ENCODE assay signal across 20 cellular contexts in genomic region chr18:37654711-37655369, GRCh38.
A peak's percentile ranks its signal among the peaks of the same experiment; 100 is the strongest.
DNase-seq lines count a peak whose midpoint lies in the region; ATAC-seq and TF ChIP-seq lines count a peak whose summit lies in the region.
"Had no signal": no experiment of that assay in that cellular context is flagged by ENCODE, and none has a peak within 500 bp of the region (broad histone marks: within the 10 kb centered on the region; RNA-seq: fewer than 3 reads in every experiment).

No MANE protein-coding gene starts in this region.

- no peaks in the 10 kb centered on the region for H3K4me1 Mint-ChIP-seq in activated CD4-positive, alpha-beta T cell treated with anti-CD3 and anti-CD28 coated beads, Interleukin-2, amount 10 ng/mL, durations not matched to agents 24 days and 14 days
- H3K4me1 Mint-ChIP-seq in activated CD4-positive, alpha-beta T cell treated with anti-CD3 and anti-CD28 coated beads for 36 hours: no peaks in the 10 kb centered on the region
- no peaks in the 10 kb centered on the region for H3K4me1 Mint-ChIP-seq in osteocyte (ENCODE audit: unreplicated experiment)
- peaks cover 18% of the 10 kb centered on the region for H3K4me1 Mint-ChIP-seq in GM23338
- H3K4me1 Mint-ChIP-seq: CD4-positive, CD25-positive, alpha-beta regulatory T cell had no signal

- no peak for TF ChIP-seq CTCF in osteocyte (IDR thresholded peaks at IDR 0.05)
- TF ChIP-seq CTCF in GM23338 (conservative IDR thresholded peaks at IDR 0.05; ENCODE audit: low read depth in 2 of 2): peak in 1 of 2 experiments; percentile 11; a peak in 1 of 4 replicates
- TF ChIP-seq CTCF in lower leg skin (IDR thresholded peaks at IDR 0.05): no peak

- no peak for ATAC-seq in activated CD4-positive, alpha-beta T cell treated with anti-CD3 and anti-CD28 coated beads for 36 hours
- ATAC-seq in GM23338: no peak

- H4K20me1 ChIP-seq in GM23338 (replicated peaks; ENCODE audit: insufficient read depth): no peaks in the 10 kb centered on the region

- POLR2A ChIA-PET in activated CD4-positive, alpha-beta T cell treated with anti-CD3 and anti-CD28 coated beads for 36 hours (lab: Charles Lee): no interaction called here

- H3K36me3 ChIP-seq in GM23338 (ENCODE audit: insufficient read depth): no peaks in the 10 kb centered on the region
- H3K36me3 ChIP-seq: Peyer's patch had no signal

- no peaks in the 10 kb centered on the region for H3F3A ChIP-seq in GM23338 (replicated peaks; ENCODE audit: low read depth)

- H3K4me3 Mint-ChIP-seq in activated CD4-positive, alpha-beta T cell treated with anti-CD3 and anti-CD28 coated beads, Interleukin-2, amount 10 ng/mL, durations not matched to agents 24 days and 14 days: no peak overlapping the region
- no peak overlapping the region for H3K4me3 Mint-ChIP-seq in activated CD4-positive, alpha-beta T cell treated with anti-CD3 and anti-CD28 coated beads for 36 hours
- H3K4me3 Mint-ChIP-seq in osteocyte (ENCODE audit: unreplicated experiment) (no peak overlapping the region), GM23338 (no peak overlapping the region)
- H3K4me3 Mint-ChIP-seq: CD4-positive, CD25-positive, alpha-beta regulatory T cell had no signal

- H3K4me3 ChIP-seq in GM23338 (no peak overlapping the region), lower leg skin (ENCODE audit: low read depth, poor library complexity, severe bottlenecking) (no peak overlapping the region)
- H3K4me3 ChIP-seq: Peyer's patch had no signal

- no peaks in the 10 kb centered on the region for H3K27me3 ChIP-seq in GM23338 (ENCODE audit: insufficient read depth)
- H3K27me3 ChIP-seq: Peyer's patch had no signal

- H3K4me1 ChIP-seq in GM23338 (ENCODE audit: insufficient read depth): 0 out of 2 replicates have a peak, but pooled peaks cover 6% of the 10 kb centered on the region
- H3K4me1 ChIP-seq: Peyer's patch had no signal

- TF ChIP-seq POLR2A in lower leg skin (IDR thresholded peaks at IDR 0.05): no peak

- H3K79me2 ChIP-seq in GM23338 (replicated peaks; ENCODE audit: insufficient read depth): no peaks in the 10 kb centered on the region

- no peak overlapping the region for H3K4me2 ChIP-seq in GM23338

- 89 to 91% methylated on average over 4 of the region's 4 CpGs for WGBS in lower leg skin, 2 donors

- no peaks in the 10 kb centered on the region for H3K36me3 Mint-ChIP-seq in activated CD4-positive, alpha-beta T cell treated with anti-CD3 and anti-CD28 coated beads, Interleukin-2, amount 10 ng/mL, durations not matched to agents 24 days and 14 days (ENCODE audit: low read depth)
- H3K36me3 Mint-ChIP-seq in activated CD4-positive, alpha-beta T cell treated with anti-CD3 and anti-CD28 coated beads for 36 hours (ENCODE audit: low read depth): no peaks in the 10 kb centered on the region
- no peaks in the 10 kb centered on the region for H3K36me3 Mint-ChIP-seq in osteocyte (ENCODE audit: unreplicated experiment)
- no peaks in the 10 kb centered on the region; the same call in 2 of the 3 replicates for H3K36me3 Mint-ChIP-seq in GM23338 (ENCODE audit: low read depth)
- H3K36me3 Mint-ChIP-seq: CD4-positive, CD25-positive, alpha-beta regulatory T cell had no signal

- H3K9me3 Mint-ChIP-seq in activated CD4-positive, alpha-beta T cell treated with anti-CD3 and anti-CD28 coated beads, Interleukin-2, amount 10 ng/mL, durations not matched to agents 24 days and 14 days: no peaks in the 10 kb centered on the region
- no peaks in the 10 kb centered on the region for H3K9me3 Mint-ChIP-seq in activated CD4-positive, alpha-beta T cell treated with anti-CD3 and anti-CD28 coated beads for 36 hours (ENCODE audit: low read depth)
- H3K9me3 Mint-ChIP-seq in osteocyte (ENCODE audit: unreplicated experiment): peaks cover 21% of the 10 kb centered on the region
- peaks cover 4% of the 10 kb centered on the region; the same call in 1 of the 3 replicates for H3K9me3 Mint-ChIP-seq in GM23338

- intact Hi-C loops in activated CD4-positive, alpha-beta T cell treated with anti-CD3 and anti-CD28 coated beads, Interleukin-2, amount 10 ng/mL, durations not matched to agents 24 days and 14 days (cut with micrococcal nuclease): no loop called here
- intact Hi-C loops in activated CD4-positive, alpha-beta T cell treated with anti-CD3 and anti-CD28 coated beads for 36 hours (cut with DNase I, micrococcal nuclease): no loop called here
- intact Hi-C loops in lower leg skin (cut with DNase I; ENCODE audit: low total_unique reads): no loop called here

- H3K9me2 ChIP-seq in GM23338 (ENCODE audit: insufficient read depth): peaks cover 3% of the 10 kb centered on the region; the same call in 1 of the 2 replicates

- CTCF ChIA-PET in activated CD4-positive, alpha-beta T cell treated with anti-CD3 and anti-CD28 coated beads for 36 hours (lab: Charles Lee): interaction anchor here (0.8 kb wide), 1 partner anchor 36 kb away, joined by 3 read pairs; no protein-coding TSS in a partner anchor

- no peak overlapping the region for H3K27ac Mint-ChIP-seq in activated CD4-positive, alpha-beta T cell treated with anti-CD3 and anti-CD28 coated beads, Interleukin-2, amount 10 ng/mL, durations not matched to agents 24 days and 14 days
- H3K27ac Mint-ChIP-seq in activated CD4-positive, alpha-beta T cell treated with anti-CD3 and anti-CD28 coated beads for 36 hours: no peak overlapping the region
- H3K27ac Mint-ChIP-seq in osteocyte (ENCODE audit: unreplicated experiment): no peak overlapping the region
- H3K27ac Mint-ChIP-seq in GM23338: no peak overlapping the region
- H3K27ac Mint-ChIP-seq: CD4-positive, CD25-positive, alpha-beta regulatory T cell had no signal

- no peak overlapping the region for H2AFZ ChIP-seq in GM23338

- DNase-seq in activated CD4-positive, alpha-beta T cell treated with anti-CD3 and anti-CD28 coated beads, Interleukin-2, amount 10 ng/mL, durations not matched to agents 24 days and 14 days: peak; percentile 8
- DNase-seq in activated CD4-positive, alpha-beta T cell treated with anti-CD3 and anti-CD28 coated beads for 36 hours: no peak
- DNase-seq in glomerular visceral epithelial cell (ENCODE audit: extremely low spot score) (peak; percentile 9), osteocyte (ENCODE audit: extremely low spot score, unreplicated experiment) (peak; percentile 36), GM23338 (ENCODE audit: low spot score) (no peak), COLO668 (lab: John Stamatoyannopoulos, UW; ENCODE audit: unreplicated experiment) (no peak), lower leg skin (ENCODE audit: low spot score in 2 of 2) (no peak), NCI-H446 treated with DMSO at 0.1 percent for 48 hours (lab: John Stamatoyannopoulos, UW) (no peak)
- DNase-seq: CD4-positive, CD25-positive, alpha-beta regulatory T cell; H7; KBM-7; MV-4-11; NCI-H1105 treated with DMSO at 0.1 percent for 48 hours; NCI-H2029 treated with DMSO at 0.1 percent for 48 hours; NCI-H2227 treated with DMSO at 0.1 percent for 48 hours; NCI-H510A; NCI-H69; Peyer's patch; SHP77 treated with DMSO at 0.1 percent for 48 hours had no signal

- no peaks in the 10 kb centered on the region for H3K27me3 Mint-ChIP-seq in activated CD4-positive, alpha-beta T cell treated with anti-CD3 and anti-CD28 coated beads, Interleukin-2, amount 10 ng/mL, durations not matched to agents 24 days and 14 days
- no peaks in the 10 kb centered on the region for H3K27me3 Mint-ChIP-seq in activated CD4-positive, alpha-beta T cell treated with anti-CD3 and anti-CD28 coated beads for 36 hours
- H3K27me3 Mint-ChIP-seq in osteocyte (ENCODE audit: unreplicated experiment): no peaks in the 10 kb centered on the region
- peaks cover 5% of the 10 kb centered on the region for H3K27me3 Mint-ChIP-seq in GM23338 (ENCODE audit: insufficient read depth, low read depth, poor library complexity)

- H3K27ac ChIP-seq in GM23338 (ENCODE audit: low read depth): no peak overlapping the region
- H3K27ac ChIP-seq: 22Rv1, Peyer's patch had no signal

TF ChIP-seq in GM23338, 12 proteins besides CTCF, POLR2A, EP300 and RAD21:
- no peak for TF ChIP-seq NANOG (IDR thresholded peaks at IDR 0.05; ENCODE audit: borderline replicate concordance)
- no peak for TF ChIP-seq EZH2 (IDR thresholded peaks at IDR 0.05; ENCODE audit: low read depth, unreplicated experiment)
- no peak for TF ChIP-seq ETS1 (IDR thresholded peaks at IDR 0.05)
- no peak for TF ChIP-seq REST (IDR thresholded peaks at IDR 0.05; ENCODE audit: unreplicated experiment)
- TF ChIP-seq EZH2phosphoT487 (IDR thresholded peaks at IDR 0.05; ENCODE audit: unreplicated experiment): no peak

Comparison
In these comparisons a context has a peak if more than half of its experiments do, and no peak if none do; other contexts are left out.
1. DNase-seq: peak in activated CD4-positive, alpha-beta T cell treated with anti-CD3 and anti-CD28 coated beads, Interleukin-2, amount 10 ng/mL, durations not matched to agents 24 days and 14 days (single experiment), glomerular visceral epithelial cell (single experiment) and osteocyte (single experiment); none in activated CD4-positive, alpha-beta T cell treated with anti-CD3 and anti-CD28 coated beads for 36 hours (single experiment), GM23338 (single experiment), COLO668 (single experiment), lower leg skin (0 of 2) and NCI-H446 treated with DMSO at 0.1 percent for 48 hours (single experiment).